8 cellular contexts compared by ENCODE assay signal in the genomic region with DNA sequence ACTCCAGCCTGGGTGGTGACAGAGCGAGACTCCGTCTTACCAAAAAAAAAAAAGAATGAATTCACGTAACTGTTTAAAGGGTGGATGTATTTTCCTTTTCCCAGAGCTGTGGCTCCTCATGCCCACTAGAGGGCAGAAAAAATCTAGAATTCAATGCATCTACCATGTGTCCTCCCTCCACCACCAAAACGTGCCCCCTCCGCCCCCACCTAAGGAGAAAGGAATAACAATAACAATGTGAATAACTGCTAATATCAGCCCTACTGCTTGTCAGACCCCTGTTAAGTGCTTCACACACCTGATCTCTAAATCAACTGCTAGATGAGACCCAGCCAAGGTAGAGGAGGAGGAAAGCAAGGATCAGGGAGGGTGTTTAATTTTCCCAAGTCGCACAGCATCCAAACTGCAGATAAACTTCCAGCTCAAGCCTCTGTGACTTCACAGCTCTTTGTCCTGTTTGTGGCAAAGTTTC. TPM values are rescaled to one million over a fixed set of nuclear protein-coding genes. Genes with fewer than 3 reads are reported as not detected.
DNase-seq lines count a peak whose midpoint lies in the region; ATAC-seq and TF ChIP-seq lines count a peak whose summit lies in the region.
"Had no signal": no experiment of that assay in that cellular context is flagged by ENCODE, and none has a peak within 500 bp of the region (broad histone marks: within the 10 kb centered on the region; RNA-seq: fewer than 3 reads in every experiment).

No MANE protein-coding gene starts in this region.

- DNase-seq in DMS53 treated with DMSO at 0.1 percent for 48 hours (lab: John Stamatoyannopoulos, UW; ENCODE audit: unreplicated experiment), result peak; percentile 11
- peak in 1 of 2 experiments; percentile 27 for DNase-seq in HL-60 (ENCODE audit: low read depth in 1 of 2, low spot score in 1 of 2)
- no peak for DNase-seq in T-helper 17 cell
- peak; percentile 54 for DNase-seq in epithelial cell of esophagus (ENCODE audit: low read depth)
- DNase-seq in neural progenitor cell (ENCODE audit: low spot score), result peak; percentile 57
- DNase-seq: right cardiac atrium had no signal

- TF ChIP-seq POLR2A in GM18505 (IDR thresholded peaks at IDR 0.05; ENCODE audit: borderline replicate concordance, extremely low read depth, insufficient read depth, insufficient read length), result no peak

- H3K4me3 Mint-ChIP-seq in T-helper 17 cell (no peak overlapping the region), neural progenitor cell (no peak overlapping the region)

- no peak overlapping the region for H3K9ac ChIP-seq in neural progenitor cell

- H3K27ac Mint-ChIP-seq in T-helper 17 cell (no peak overlapping the region), neural progenitor cell (no peak overlapping the region)

- no peaks in the 10 kb centered on the region for H3K9me3 ChIP-seq in T-helper 17 cell (ENCODE audit: control insufficient read depth, low read length, poor library complexity, severe bottlenecking)
- no peaks in the 10 kb centered on the region for H3K9me3 ChIP-seq in neural progenitor cell (ENCODE audit: low read depth)

- H3K4me2 ChIP-seq in neural progenitor cell, result no peak overlapping the region

- H3K27ac ChIP-seq in HL-60 (replicated peaks) (no peak overlapping the region), neural progenitor cell (no peak overlapping the region)

- peaks cover 3% of the 10 kb centered on the region for H3K36me3 Mint-ChIP-seq in T-helper 17 cell (ENCODE audit: low read depth)
- no peaks in the 10 kb centered on the region for H3K36me3 Mint-ChIP-seq in neural progenitor cell

- no peaks in the 10 kb centered on the region for H3F3A ChIP-seq in neural progenitor cell (ENCODE audit: low read depth)

- H2AFZ ChIP-seq in neural progenitor cell (replicated peaks), result no peak overlapping the region

- peak; percentile 72 for ATAC-seq in T-helper 17 cell
- no peak for ATAC-seq in GM18505 (IDR thresholded peaks at IDR 0.05; ENCODE audit: unreplicated experiment)
- ATAC-seq in HG02938 (IDR thresholded peaks at IDR 0.05; ENCODE audit: unreplicated experiment), result no peak

- H3K4me3 ChIP-seq in HL-60 (replicated peaks; ENCODE audit: insufficient read depth, low read length) (no peak overlapping the region), epithelial cell of esophagus (ENCODE audit: low read length) (no peak overlapping the region), neural progenitor cell (no peak overlapping the region)

- peak; percentile 44 for TF ChIP-seq CTCF in HL-60 (IDR thresholded peaks at IDR 0.05; ENCODE audit: insufficient read depth, low read length)
- peak; percentile 73 for TF ChIP-seq CTCF in epithelial cell of esophagus (IDR thresholded peaks at IDR 0.05; ENCODE audit: insufficient read depth, low read depth, low read length, missing control alignments)
- peak; percentile 74 for TF ChIP-seq CTCF in neural progenitor cell (IDR thresholded peaks at IDR 0.05)

- H4K20me1 ChIP-seq in neural progenitor cell (ENCODE audit: low read depth), result no peaks in the 10 kb centered on the region

- H3K9me3 Mint-ChIP-seq in neural progenitor cell, result peaks cover 2% of the 10 kb centered on the region

- H3K27me3 ChIP-seq in HL-60 (ENCODE audit: insufficient read depth, poor library complexity, severe bottlenecking) (no peaks in the 10 kb centered on the region), neural progenitor cell (no peaks in the 10 kb centered on the region)

- H3K4me1 Mint-ChIP-seq in T-helper 17 cell (peaks cover 11% of the 10 kb centered on the region), neural progenitor cell (peaks cover 8% of the 10 kb centered on the region)

- H3K79me2 ChIP-seq in neural progenitor cell (ENCODE audit: low read depth), result no peaks in the 10 kb centered on the region

- H3K27me3 Mint-ChIP-seq in T-helper 17 cell, result peaks cover 27% of the 10 kb centered on the region
- peaks cover 2% of the 10 kb centered on the region for H3K27me3 Mint-ChIP-seq in neural progenitor cell (ENCODE audit: insufficient read depth, low read depth)

- H3K4me1 ChIP-seq in neural progenitor cell, result no peaks in the 10 kb centered on the region

- H3K36me3 ChIP-seq in neural progenitor cell, result no peaks in the 10 kb centered on the region

RNA-seq across cellular contexts. Expression of gene PNMA8B, which starts 20.2 kb away (rescaled TPM):
- under 1 TPM; 0.17 to 0.18 TPM for total RNA-seq in T-helper 17 cell
- total RNA-seq in neural progenitor cell (ENCODE audit: low replicate concordance), result 0.09 and 3.9 TPM in 2 replicates

RNA-seq across cellular contexts. Expression of gene PNMA8A, which starts 44.6 kb away (rescaled TPM):
- total RNA-seq in T-helper 17 cell (not detected), neural progenitor cell (ENCODE audit: low replicate concordance) (42.5 and 43.9 TPM in 2 replicates)

Comparison
In these comparisons a context has a peak if more than half of its experiments do, and no peak if none do; other contexts are left out.
1. DNase-seq: peak in DMS53 treated with DMSO at 0.1 percent for 48 hours (single experiment), epithelial cell of esophagus (single experiment) and neural progenitor cell (single experiment); none in T-helper 17 cell (0 of 3).
2. RNA of gene PNMA8A, which starts 44.6 kb away (total RNA-seq): 42.5 to 43.9 TPM in neural progenitor cell; not detected in T-helper 17 cell; every median in the first group is over 10 times any median in the second.
3. Peak in every context shown above with its lines, with median percentiles within 50 percentile points of each other: CTCF ChIP-seq.